In genomic region chr14:49692191-49692757, GRCh38 we compare ENCODE assay signal across 2 cellular contexts.
TF ChIP-seq lines count a peak whose summit lies in the region.

No MANE protein-coding gene starts in this region.

TF ChIP-seq in SK-N-SH, 30 proteins besides CTCF, POLR2A, EP300 and RAD21 (continued from another document):
- TF ChIP-seq GABPA (IDR thresholded peaks at IDR 0.05; ENCODE audit: low read depth), result no peak
- TF ChIP-seq MAX (IDR thresholded peaks at IDR 0.05; ENCODE audit: low read depth), result no peak
- TF ChIP-seq FOXJ3 (CRISPR knock-in tag; IDR thresholded peaks at IDR 0.05), result no peak
- TF ChIP-seq TAF1 (IDR thresholded peaks at IDR 0.05; ENCODE audit: borderline replicate concordance, low read depth, low read length), result no peak
- no peak for TF ChIP-seq YY1 (IDR thresholded peaks at IDR 0.05; ENCODE audit: low read depth)
- TF ChIP-seq RFX5 (IDR thresholded peaks at IDR 0.05; ENCODE audit: low read length), result no peak
- TF ChIP-seq RCOR1 (IDR thresholded peaks at IDR 0.05; ENCODE audit: low read length), result no peak
- TF ChIP-seq TEAD4 (IDR thresholded peaks at IDR 0.05; ENCODE audit: borderline replicate concordance, insufficient read depth), result no peak
- no peak for TF ChIP-seq ZBTB33 (IDR thresholded peaks at IDR 0.05; ENCODE audit: borderline replicate concordance, low read depth)
- TF ChIP-seq GATA2 (CRISPR knock-in tag; IDR thresholded peaks at IDR 0.05), result no peak
- no peak for TF ChIP-seq MEF2A (IDR thresholded peaks at IDR 0.05; ENCODE audit: borderline replicate concordance, low read depth)
- TF ChIP-seq ELF1 (IDR thresholded peaks at IDR 0.05), result no peak
- no peak for TF ChIP-seq CHD2 (IDR thresholded peaks at IDR 0.05; ENCODE audit: low read length, partially characterized antibody)
TF ChIP-seq in SK-N-SH: peak in this region for 0.

TF ChIP-seq in SK-N-SH treated with all-trans-retinoic acid at 6 μM for 48 hours, 23 proteins besides CTCF, POLR2A, EP300 and RAD21 (continued from another document):
- TF ChIP-seq POU6F1 (CRISPR knock-in tag; IDR thresholded peaks at IDR 0.05; ENCODE audit: borderline replicate concordance, low read depth) (no peak), ZNF8 (CRISPR knock-in tag; IDR thresholded peaks at IDR 0.05) (no peak), SNAI2 (CRISPR knock-in tag; IDR thresholded peaks at IDR 0.05) (no peak), ZC3H10 (CRISPR knock-in tag; IDR thresholded peaks at IDR 0.05) (no peak)
TF ChIP-seq in SK-N-SH treated with all-trans-retinoic acid at 6 μM for 48 hours: peak in this region for 0.
